ENCODE assay signal across 1 cellular context in the genomic region with DNA sequence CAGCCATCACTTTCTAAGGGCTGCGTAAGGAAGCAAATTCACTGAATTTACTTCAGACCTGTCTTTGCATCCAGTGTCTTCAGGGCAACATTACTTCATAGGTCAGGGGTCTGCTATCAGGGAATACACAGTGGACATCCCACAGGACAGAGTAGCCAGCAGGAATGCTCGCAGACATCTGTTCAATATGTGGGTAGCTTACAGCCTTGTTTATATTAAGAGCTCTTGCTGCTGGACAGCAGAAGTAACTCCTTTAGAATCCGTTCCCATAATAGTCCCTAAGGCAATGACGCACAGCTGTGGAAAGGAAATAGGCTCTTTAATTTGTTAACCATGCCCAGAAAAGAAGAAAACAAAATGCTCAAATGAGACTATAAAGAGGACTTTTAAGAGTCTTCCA.
TF ChIP-seq lines count a peak whose summit lies in the region.

No MANE protein-coding gene starts in this region.

TF ChIP-seq in Ishikawa, 13 proteins besides CTCF, POLR2A, EP300 and RAD21 (continued from another document):
- TF ChIP-seq, protein P1, sequence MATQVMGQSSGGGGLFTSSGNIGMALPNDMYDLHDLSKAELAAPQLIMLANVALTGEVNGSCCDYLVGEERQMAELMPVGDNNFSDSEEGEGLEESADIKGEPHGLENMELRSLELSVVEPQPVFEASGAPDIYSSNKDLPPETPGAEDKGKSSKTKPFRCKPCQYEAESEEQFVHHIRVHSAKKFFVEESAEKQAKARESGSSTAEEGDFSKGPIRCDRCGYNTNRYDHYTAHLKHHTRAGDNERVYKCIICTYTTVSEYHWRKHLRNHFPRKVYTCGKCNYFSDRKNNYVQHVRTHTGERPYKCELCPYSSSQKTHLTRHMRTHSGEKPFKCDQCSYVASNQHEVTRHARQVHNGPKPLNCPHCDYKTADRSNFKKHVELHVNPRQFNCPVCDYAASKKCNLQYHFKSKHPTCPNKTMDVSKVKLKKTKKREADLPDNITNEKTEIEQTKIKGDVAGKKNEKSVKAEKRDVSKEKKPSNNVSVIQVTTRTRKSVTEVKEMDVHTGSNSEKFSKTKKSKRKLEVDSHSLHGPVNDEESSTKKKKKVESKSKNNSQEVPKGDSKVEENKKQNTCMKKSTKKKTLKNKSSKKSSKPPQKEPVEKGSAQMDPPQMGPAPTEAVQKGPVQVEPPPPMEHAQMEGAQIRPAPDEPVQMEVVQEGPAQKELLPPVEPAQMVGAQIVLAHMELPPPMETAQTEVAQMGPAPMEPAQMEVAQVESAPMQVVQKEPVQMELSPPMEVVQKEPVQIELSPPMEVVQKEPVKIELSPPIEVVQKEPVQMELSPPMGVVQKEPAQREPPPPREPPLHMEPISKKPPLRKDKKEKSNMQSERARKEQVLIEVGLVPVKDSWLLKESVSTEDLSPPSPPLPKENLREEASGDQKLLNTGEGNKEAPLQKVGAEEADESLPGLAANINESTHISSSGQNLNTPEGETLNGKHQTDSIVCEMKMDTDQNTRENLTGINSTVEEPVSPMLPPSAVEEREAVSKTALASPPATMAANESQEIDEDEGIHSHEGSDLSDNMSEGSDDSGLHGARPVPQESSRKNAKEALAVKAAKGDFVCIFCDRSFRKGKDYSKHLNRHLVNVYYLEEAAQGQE (IDR thresholded peaks at IDR 0.05; ENCODE audit: low read depth) = peak; percentile 29; the same call in 1 of the 2 replicates
- TF ChIP-seq ZBTB7A (IDR thresholded peaks at IDR 0.05; ENCODE audit: low read depth) (no peak), USF1 (IDR thresholded peaks at IDR 0.05) (no peak), TAF1 (IDR thresholded peaks at IDR 0.05; ENCODE audit: low read depth) (no peak)
- TF ChIP-seq, protein P2, sequence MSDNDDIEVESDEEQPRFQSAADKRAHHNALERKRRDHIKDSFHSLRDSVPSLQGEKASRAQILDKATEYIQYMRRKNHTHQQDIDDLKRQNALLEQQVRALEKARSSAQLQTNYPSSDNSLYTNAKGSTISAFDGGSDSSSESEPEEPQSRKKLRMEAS (IDR thresholded peaks at IDR 0.05) = no peak
